ENCODE assay signal across 36 cellular contexts in genomic region chr2:216414772-216415319, GRCh38. TPM values are rescaled to one million over a fixed set of nuclear protein-coding genes. Genes with fewer than 3 reads are reported as not detected.
"Had no signal": no experiment of that assay in that cellular context is flagged by ENCODE, and none has a peak within 500 bp of the region (broad histone marks: within the 10 kb centered on the region; RNA-seq: fewer than 3 reads in every experiment).

No MANE protein-coding gene starts in this region.

- H3K4me1 ChIP-seq: ascending aorta had no signal

- H3K4me3 Mint-ChIP-seq: activated CD8-positive, alpha-beta T cell treated with anti-CD3 and anti-CD28 coated beads for 36 hours; activated naive CD4-positive, alpha-beta T cell treated with anti-CD3 and anti-CD28 coated beads, Interleukin-2, amount 50 U/mL, for 24 hours; activated naive CD8-positive, alpha-beta T cell treated with anti-CD3 and anti-CD28 coated beads, Interleukin-2, amount 10 ng/mL, durations not matched to agents 7 days and 5 days; activated T-cell treated with anti-CD3 and anti-CD28 coated beads, Interleukin-2, amount 50 U/mL, for 24 hours had no signal

- H3K27me3 ChIP-seq: ascending aorta had no signal

- H3K4me3 ChIP-seq: ascending aorta had no signal

- H3K27ac ChIP-seq: ascending aorta, RWPE1, WERI-Rb-1 had no signal

- ATAC-seq: activated CD8-positive, alpha-beta T cell treated with anti-CD3 and anti-CD28 coated beads for 36 hours; PC-3; Right ventricle myocardium inferior had no signal

- H3K27me3 Mint-ChIP-seq: activated CD8-positive, alpha-beta T cell treated with anti-CD3 and anti-CD28 coated beads for 36 hours; activated naive CD4-positive, alpha-beta T cell treated with anti-CD3 and anti-CD28 coated beads, Interleukin-2, amount 50 U/mL, for 24 hours; activated naive CD8-positive, alpha-beta T cell treated with anti-CD3 and anti-CD28 coated beads, Interleukin-2, amount 10 ng/mL, durations not matched to agents 7 days and 5 days; activated T-cell treated with anti-CD3 and anti-CD28 coated beads, Interleukin-2, amount 50 U/mL, for 24 hours had no signal

- H3K9me3 ChIP-seq: ascending aorta had no signal

- FAIRE-seq: RCC 7860 had no signal

- H3K27ac Mint-ChIP-seq: activated CD8-positive, alpha-beta T cell treated with anti-CD3 and anti-CD28 coated beads for 36 hours; activated naive CD4-positive, alpha-beta T cell treated with anti-CD3 and anti-CD28 coated beads, Interleukin-2, amount 50 U/mL, for 24 hours; activated naive CD8-positive, alpha-beta T cell treated with anti-CD3 and anti-CD28 coated beads, Interleukin-2, amount 10 ng/mL, durations not matched to agents 7 days and 5 days; activated T-cell treated with anti-CD3 and anti-CD28 coated beads, Interleukin-2, amount 50 U/mL, for 24 hours; activated T-helper 2 cell treated with anti-CD3 and anti-CD28 coated beads, Interferon-gamma antibody, Interleukin-2, Interleukin-4, amounts not matched to agents 10 μg/mL and 5 μg/mL and 100 μg/mL, durations not matched to agents 14 hours and 24 hours and 36 hours had no signal

- H3K9me3 Mint-ChIP-seq: activated CD8-positive, alpha-beta T cell treated with anti-CD3 and anti-CD28 coated beads for 36 hours; activated naive CD4-positive, alpha-beta T cell treated with anti-CD3 and anti-CD28 coated beads, Interleukin-2, amount 50 U/mL, for 24 hours; activated naive CD8-positive, alpha-beta T cell treated with anti-CD3 and anti-CD28 coated beads, Interleukin-2, amount 10 ng/mL, durations not matched to agents 7 days and 5 days; activated T-cell treated with anti-CD3 and anti-CD28 coated beads, Interleukin-2, amount 50 U/mL, for 24 hours; activated T-helper 2 cell treated with anti-CD3 and anti-CD28 coated beads, Interferon-gamma antibody, Interleukin-2, Interleukin-4, amounts not matched to agents 10 μg/mL and 5 μg/mL and 100 μg/mL, durations not matched to agents 14 hours and 24 hours and 36 hours had no signal

- DNase-seq: activated CD4-positive, alpha-beta T cell treated with anti-CD3 and anti-CD28 coated beads for 1 hour; activated CD4-positive, alpha-beta T cell treated with anti-CD3 and anti-CD28 coated beads for 48 hours; activated CD4-positive, alpha-beta T cell treated with anti-CD3 and anti-CD28 coated beads, Interleukin-2, amount 50 U/mL, for 4 hours; activated CD4-positive, CD25-positive, alpha-beta regulatory T cell; activated CD8-positive, alpha-beta T cell treated with anti-CD3 and anti-CD28 coated beads for 36 hours; activated gamma-delta T cell; activated naive CD4-positive, alpha-beta T cell treated with Interleukin-2 at 50 U/mL for 16 hours; activated naive CD8-positive, alpha-beta T cell treated with anti-CD3 and anti-CD28 coated beads, Interleukin-2, amount 10 ng/mL, durations not matched to agents 7 days and 5 days; activated T-cell treated with anti-CD3 and anti-CD28 coated beads, Interleukin-2, amount 50 U/mL, for 24 hours; amygdala; caudate nucleus; cerebellar nuclear complex; Kasumi-1; KG1; MM.1S; MV-4-11; NCI-H1092; NCI-H1436 treated with DMSO at 0.1 percent for 48 hours; NCI-H1694 treated with DMSO at 0.1 percent for 48 hours; NCI-H2029; NCI-H345; NCI-H526; NCI-H748 treated with DMSO at 0.1 percent for 48 hours; NK-92 treated with Interleukin-12 subunit alpha and Interleukin-12 subunit beta, amount 100 ng/mL, for 24 hours; PC-3; T1000; WERI-Rb-1 had no signal

RNA-seq across cellular contexts. Expression of gene MARCHF4, which starts 42.6 kb away (rescaled TPM):
- total RNA-seq: activated CD8-positive, alpha-beta memory T cell treated with anti-CD3 and anti-CD28 coated beads for 36 hours; activated CD8-positive, alpha-beta T cell treated with anti-CD3 and anti-CD28 coated beads for 36 hours; activated naive CD8-positive, alpha-beta T cell treated with anti-CD3 and anti-CD28 coated beads, Interleukin-2, amount 10 ng/mL, durations not matched to agents 7 days and 5 days; activated T-helper 2 cell treated with anti-CD3 and anti-CD28 coated beads, Interferon-gamma antibody, Interleukin-2, Interleukin-4, amounts not matched to agents 10 μg/mL and 5 μg/mL and 100 μg/mL, durations not matched to agents 14 hours and 24 hours and 36 hours; ascending aorta; T-helper 1 cell treated with Interleukin-12 subunit alpha and Interleukin-12 subunit beta and Interleukin-4 antibody, amounts not matched to agents 30 ng/mL and 1 ng/mL, for 36 hours; T-helper 2 cell treated with Interferon-gamma antibody and Interleukin-4, amounts not matched to agents 100 ng/mL and 5 ng/mL, for 36 hours had no signal
